In genomic region chr3:11060500-11061251, GRCh38 we compare ENCODE assay signal across 9 cellular contexts.
DNase-seq lines count a peak whose midpoint lies in the region; ATAC-seq and TF ChIP-seq lines count a peak whose summit lies in the region.
"Had no signal": no experiment of that assay in that cellular context is flagged by ENCODE, and none has a peak within 500 bp of the region (broad histone marks: within the 10 kb centered on the region; RNA-seq: fewer than 3 reads in every experiment).

No MANE protein-coding gene starts in this region.

- no peak overlapping the region for H3K27ac Mint-ChIP-seq in MCF 10A (ENCODE audit: low read depth, unreplicated experiment)

- no peak overlapping the region for H3K4me3 ChIP-seq in GM06990 (replicated peaks; ENCODE audit: low read depth, low read length)
- no peak overlapping the region for H3K4me3 ChIP-seq in LNCaP clone FGC (ENCODE audit: low read depth, low read length)
- peak overlapping the region in 1 of 8 donors; percentile 24 for H3K4me3 ChIP-seq in spleen

- DNase-seq in GM06990 (ENCODE audit: extremely low read depth, insufficient read length) = peak; percentile 41
- no peak for DNase-seq in LNCaP clone FGC (ENCODE audit: low read depth)
- peak in 3 of 5 experiments; percentile 17 to 60 (median 37) for DNase-seq in T-helper 2 cell
- peak; percentile 78 for DNase-seq in MCF 10A (ENCODE audit: unreplicated experiment)
- peak; percentile 75 for DNase-seq in inferior parietal cortex (ENCODE audit: extremely low spot score)
- DNase-seq in spleen = peak; percentile 86

- no peaks in the 10 kb centered on the region for H3K4me1 Mint-ChIP-seq in MCF 10A (ENCODE audit: insufficient read depth, unreplicated experiment)

- CTCF ChIA-PET in MCF 10A (lab: Yijun Ruan, JAX) = interaction anchor here (0.6 to 8.8 kb wide), 126 partner anchors 7 to 748 kb away, joined by 3 to 141 read pairs (median 4); partner anchors contain the start of gene HRH1

- H3K27me3 Mint-ChIP-seq in MCF 10A (ENCODE audit: insufficient read depth, unreplicated experiment) = peaks cover 18% of the 10 kb centered on the region

- intact Hi-C loops in MCF 10A (cut with micrococcal nuclease) = loop anchor here (1.0 to 5.0 kb wide), 4 partner anchors 95 to 275 kb away; no protein-coding TSS in a partner anchor
- intact Hi-C loops in spleen (cut with DNase I; ENCODE audit: low total_unique reads) = no loop called here

- H3K27me3 ChIP-seq in GM06990 (replicated peaks; ENCODE audit: control insufficient read depth, insufficient read depth, low read length) (no peaks in the 10 kb centered on the region; the same call in 1 of the 2 replicates), spleen (replicated peaks in 1 of 7) (peaks cover 0 to 51% (median 9%) of the 10 kb centered on the region in 7 donors)

- H3K27ac ChIP-seq in spleen = no peak overlapping the region
- H3K27ac ChIP-seq: epithelial cell of prostate had no signal

- H3K9me3 Mint-ChIP-seq in MCF 10A (ENCODE audit: unreplicated experiment) = no peaks in the 10 kb centered on the region

- H3K36me3 Mint-ChIP-seq in MCF 10A (ENCODE audit: insufficient read depth, unreplicated experiment) = no peaks in the 10 kb centered on the region

- peaks cover 0 to 16% (median 5%) of the 10 kb centered on the region in 8 donors for H3K9me3 ChIP-seq in spleen

- 18 to 38% (median 23%) methylated on average over 21 to 35 of the region's 35 CpGs for WGBS in spleen, 5 donors

- no TSS peak for BruUV-seq in MCF 10A (replicated peaks; lab: Mats Ljungman, UMichigan)

- no peak for TF ChIP-seq POLR2A in spleen (IDR thresholded peaks at IDR 0.05)

- H3K4me1 ChIP-seq in spleen = peaks cover 0 to 15% (median 10%) of the 10 kb centered on the region in 6 donors

- no peak overlapping the region for H3K4me3 Mint-ChIP-seq in MCF 10A (ENCODE audit: unreplicated experiment)

- POLR2A ChIA-PET in MCF 10A (lab: Yijun Ruan, JAX) = interaction anchor here (1.0 to 1.5 kb wide), 5 partner anchors 76 to 213 kb away, joined by 3 to 4 read pairs (median 4); no protein-coding TSS in a partner anchor

- H3K36me3 ChIP-seq in GM06990 (ENCODE audit: control insufficient read depth, insufficient read depth, low read length) (no peaks in the 10 kb centered on the region), spleen (no peaks in the 10 kb centered on the region)

- ATAC-seq in GM19351 (IDR thresholded peaks at IDR 0.05; ENCODE audit: unreplicated experiment) = no peak
- ATAC-seq in GM19324 (IDR thresholded peaks at IDR 0.05; ENCODE audit: low FRiP score, unreplicated experiment) = no peak

- TF ChIP-seq CTCF in GM06990 (IDR thresholded peaks at IDR 0.05; ENCODE audit: insufficient read depth, low read length, poor library complexity, severe bottlenecking) (peak; percentile 78), LNCaP clone FGC (IDR thresholded peaks at IDR 0.05; ENCODE audit: control insufficient read depth, extremely low read depth, insufficient read depth) (peak; percentile 90), MCF 10A (IDR thresholded peaks at IDR 0.05; ENCODE audit: unreplicated experiment) (peak; percentile 95), spleen (IDR thresholded peaks at IDR 0.05 in 8 of 11, conservative IDR thresholded peaks at IDR 0.05 in 3 of 11) (peak; percentile 33 to 84 (median 69))
